In genomic region chr16:35410438-35410837, GRCh38 we compare ENCODE assay signal across 33 cellular contexts.
"Had no signal": no experiment of that assay in that cellular context is flagged by ENCODE, and none has a peak within 500 bp of the region (broad histone marks: within the 10 kb centered on the region; RNA-seq: fewer than 3 reads in every experiment).

No MANE protein-coding gene starts in this region.

- H3K36me3 ChIP-seq: adrenal gland, ascending aorta, brain microvascular endothelial cell, breast epithelium, cardiac muscle cell had no signal

- DNase-seq: activated effector memory CD4-positive, alpha-beta T cell treated with anti-CD3 and anti-CD28 coated beads, Interleukin-2, amount 50 U/mL, for 16 hours; activated effector memory CD4-positive, alpha-beta T cell treated with Interleukin-2 at 50 U/mL for 16 hours; activated gamma-delta T cell; activated gamma-delta T cell treated with Interleukin-2 at 50 U/mL for 16 hours; activated naive CD4-positive, alpha-beta T cell; activated naive CD4-positive, alpha-beta T cell treated with anti-CD3 and anti-CD28 coated beads for 36 hours; activated naive CD4-positive, alpha-beta T cell treated with anti-CD3 and anti-CD28 coated beads, Interleukin-2, amount 10 ng/mL, durations not matched to agents 7 days and 5 days; activated naive CD4-positive, alpha-beta T cell treated with anti-CD3 and anti-CD28 coated beads, Interleukin-2, amount 50 U/mL, for 16 hours; activated naive CD4-positive, alpha-beta T cell treated with Interleukin-2 at 50 U/mL for 16 hours; activated naive CD8-positive, alpha-beta T cell treated with anti-CD3 and anti-CD28 coated beads for 36 hours; activated naive CD8-positive, alpha-beta T cell treated with anti-CD3 and anti-CD28 coated beads, Interleukin-2, amount 10 ng/mL, durations not matched to agents 7 days and 5 days; activated naive CD8-positive, alpha-beta T cell treated with anti-CD3 and anti-CD28 coated beads, Interleukin-2, amount 50 U/mL, for 24 hours; activated T-cell treated with anti-CD3 and anti-CD28 coated beads, Interleukin-2, amount 50 U/mL, for 24 hours; activated T-cell treated with anti-CD3 and anti-CD28 coated beads, Interleukin-2, amount 50 U/mL, for 4 hours; activated T-cell treated with anti-CD3 and anti-CD28 coated beads, Interleukin-2, amount 50 U/mL, for 48 hours; activated T-cell treated with anti-CD3 and anti-CD28 coated beads, Interleukin-2, amount 50 U/mL, for 72 hours; adrenal gland; amniotic stem cell; amygdala; anterior cingulate cortex; aorta; body of pancreas; brain microvascular endothelial cell; caudate nucleus; central memory CD4-positive, alpha-beta T cell; cerebellar nuclear complex had no signal

- H3K27me3 ChIP-seq: adrenal gland, ascending aorta, body of pancreas, brain microvascular endothelial cell, breast epithelium, cardiac muscle cell had no signal

- ATAC-seq: activated naive CD4-positive, alpha-beta T cell treated with anti-CD3 and anti-CD28 coated beads, Interleukin-2, amount 50 U/mL, for 72 hours; activated naive CD8-positive, alpha-beta T cell treated with anti-CD3 and anti-CD28 coated beads, Interleukin-2, amount 50 U/mL, for 24 hours; activated T-cell treated with anti-CD3 and anti-CD28 coated beads, Interleukin-2, amount 50 U/mL, for 4 hours; activated T-cell treated with anti-CD3 and anti-CD28 coated beads, Interleukin-2, amount 50 U/mL, for 72 hours; activated T-helper 17 cell treated with anti-CD3 and anti-CD28 coated beads, Interleukin-2, amount 50 U/mL, for 72 hours; body of pancreas had no signal

- H3K4me3 ChIP-seq: adrenal gland, ascending aorta, body of pancreas, breast epithelium, cardiac muscle cell had no signal

- H3K4me1 ChIP-seq: adrenal gland, ascending aorta, body of pancreas, breast epithelium had no signal

- FAIRE-seq: astrocyte, bronchial epithelial cell had no signal

- H3K9me3 ChIP-seq: ascending aorta, body of pancreas had no signal

- H3K27ac ChIP-seq: adrenal gland, ascending aorta, body of pancreas, brain microvascular endothelial cell, breast epithelium, cardiac muscle cell had no signal
